In the genomic region with DNA sequence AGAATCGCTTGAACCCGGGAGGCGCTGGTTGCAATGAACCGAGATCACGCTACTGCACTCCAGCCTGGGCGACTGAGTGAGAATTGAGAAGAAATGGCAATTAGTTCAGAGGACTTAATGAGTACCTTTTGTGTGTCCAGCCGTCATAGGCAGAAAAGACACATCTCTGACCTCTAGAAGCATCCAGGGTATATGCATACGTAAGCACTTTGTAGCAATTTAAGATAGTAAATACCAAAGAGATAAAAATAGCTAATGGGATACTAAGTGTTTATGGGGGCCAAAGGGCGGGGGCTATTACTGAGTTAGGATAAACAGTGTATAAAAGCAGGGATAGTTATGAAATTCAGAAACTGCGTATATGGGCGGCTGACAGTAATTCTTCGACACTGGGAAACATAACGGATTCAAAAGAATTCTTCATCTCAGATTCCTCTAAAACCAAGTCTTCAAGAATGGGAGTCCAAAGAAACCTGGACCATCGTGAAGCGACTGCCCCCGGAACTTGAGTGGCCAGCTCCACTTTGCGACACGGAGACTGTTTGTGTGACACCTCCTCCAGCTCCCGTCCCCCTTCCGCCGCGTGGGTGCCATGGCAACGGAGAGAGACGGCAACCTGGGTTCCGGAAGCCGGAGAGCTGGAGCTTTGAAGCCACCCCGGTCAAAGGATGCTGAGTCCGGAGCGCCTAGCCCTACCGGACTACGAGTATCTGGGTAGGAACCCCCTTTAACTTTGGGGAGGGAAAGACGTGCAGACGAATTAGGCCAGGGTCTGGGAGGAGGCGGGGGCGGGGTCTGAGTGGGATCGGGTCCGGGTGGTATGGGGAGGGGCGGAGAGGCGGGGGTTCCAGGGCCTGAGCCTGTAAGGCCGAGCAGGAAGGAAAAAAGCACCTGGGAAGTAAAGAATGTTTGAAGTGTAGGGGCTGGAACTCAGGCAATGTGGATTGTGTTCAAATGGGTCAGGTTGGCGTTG, we compare ENCODE assay signal across 8 cellular contexts. TPM values are rescaled to one million over a fixed set of nuclear protein-coding genes. Genes with fewer than 3 reads are reported as not detected.
DNase-seq lines count a peak whose midpoint lies in the region; ATAC-seq and TF ChIP-seq lines count a peak whose summit lies in the region.

CSTPP1 (plus strand) TSS at position 624 of the 973 bp plus-strand sequence; CDS start at position 669, 45 bp downstream.

- H3K4me1 ChIP-seq in colonic mucosa, result no peaks in the 10 kb centered on the region

- H3K27ac ChIP-seq in colonic mucosa, result no peak within 1 kb of the TSS

- H3K36me3 ChIP-seq in colonic mucosa, result no peaks in the 10 kb centered on the region

- H3K9me3 ChIP-seq in colonic mucosa, result no peaks in the 10 kb centered on the region

- peak; percentile 57 for ATAC-seq in HG03457 (IDR thresholded peaks at IDR 0.05; ENCODE audit: unreplicated experiment)

- peak within 1 kb of the TSS; percentile 40 to 66 for H3K9ac ChIP-seq in colonic mucosa (ENCODE audit: low read depth in 2 of 2, low read length in 2 of 2)

- peak; percentile 99 for DNase-seq in AG20443 (ENCODE audit: low spot score)
- peak; percentile 84 to 87 for DNase-seq in NCI-H524 (lab: John Stamatoyannopoulos, UW)
- peak; percentile 96 for DNase-seq in activated CD4-positive, alpha-beta T cell treated with anti-CD3 and anti-CD28 coated beads for 48 hours
- peak; percentile 96 for DNase-seq in colonic mucosa
- peak; percentile 93 for DNase-seq in kidney tubule cell (ENCODE audit: low spot score)
- DNase-seq in stimulated activated CD4-positive, alpha-beta T cell treated with anti-CD3 and anti-CD28 coated beads, Interleukin-1b, Interleukin-23, amount 100 ng/mL, for 1 hour (ENCODE audit: low read depth in 2 of 2), result peak; percentile 80 to 88

- TF ChIP-seq POLR2A in GM19099 (IDR thresholded peaks at IDR 0.05; ENCODE audit: extremely low read depth, insufficient read length, low read depth), result peak; percentile 56

- no peaks in the 10 kb centered on the region for H3K27me3 ChIP-seq in colonic mucosa

- TF ChIP-seq CTCF in colonic mucosa (IDR thresholded peaks at IDR 0.05), result no peak

- peak within 1 kb of the TSS; percentile 54 for H3K4me3 ChIP-seq in colonic mucosa

- intact Hi-C loops in colonic mucosa (cut with DNase I), result no loop called here

RNA-seq across cellular contexts. Expression of gene CSTPP1, which starts in this region (rescaled TPM):
- 10 to 100 TPM; 35.8 to 63.6 TPM for total RNA-seq in colonic mucosa
